Comparison of ENCODE assay signal across 23 cellular contexts in genomic region chr3:115839246-115839645, GRCh38.
"Had no signal": no experiment of that assay in that cellular context is flagged by ENCODE, and none has a peak within 500 bp of the region (broad histone marks: within the 10 kb centered on the region; RNA-seq: fewer than 3 reads in every experiment).

No MANE protein-coding gene starts in this region.

- H3K4me3 ChIP-seq: colonic mucosa, coronary artery, dorsolateral prefrontal cortex, esophagus muscularis mucosa, esophagus squamous epithelium, gastrocnemius medialis, gastroesophageal sphincter, heart left ventricle, heart right ventricle, hepatocyte had no signal

- H3K27ac ChIP-seq: colonic mucosa, coronary artery, dorsolateral prefrontal cortex, epithelial cell of prostate, esophagus muscularis mucosa, esophagus squamous epithelium, foreskin keratinocyte, gastrocnemius medialis, gastroesophageal sphincter, heart left ventricle, heart right ventricle, hepatocyte had no signal

- H3K9me3 ChIP-seq: colonic mucosa, esophagus muscularis mucosa, esophagus squamous epithelium, gastrocnemius medialis, gastroesophageal sphincter, heart left ventricle, heart right ventricle had no signal

- H3K4me1 ChIP-seq: colonic mucosa, esophagus squamous epithelium, gastrocnemius medialis, heart left ventricle had no signal

- H3K36me3 ChIP-seq: colonic mucosa, esophagus muscularis mucosa, esophagus squamous epithelium, gastrocnemius medialis, gastroesophageal sphincter, heart left ventricle, heart right ventricle had no signal

- DNase-seq: colonic mucosa; cortex of kidney; dermis blood vessel endothelial cell; effector CD4-positive, alpha-beta T cell; effector CD8-positive, alpha-beta T cell; effector memory CD4-positive, alpha-beta T cell; effector memory CD8-positive, alpha-beta T cell; endodermal cell; erythroblast; esophagus squamous epithelium; foreskin fibroblast; foreskin keratinocyte; foreskin melanocyte; gastrocnemius medialis; glutamatergic neuron; heart left ventricle; heart right ventricle had no signal

- H3K27me3 ChIP-seq: colonic mucosa, dorsolateral prefrontal cortex, esophagus muscularis mucosa, esophagus squamous epithelium, foreskin keratinocyte, gastrocnemius medialis, gastroesophageal sphincter, heart left ventricle, heart right ventricle, hepatocyte had no signal
